In genomic region chr4:142595222-142595871, GRCh38 we compare ENCODE assay signal across 17 cellular contexts.
DNase-seq lines count a peak whose midpoint lies in the region; ATAC-seq, FAIRE-seq and TF ChIP-seq lines count a peak whose summit lies in the region.
"Had no signal": no experiment of that assay in that cellular context is flagged by ENCODE, and none has a peak within 500 bp of the region (broad histone marks: within the 10 kb centered on the region; RNA-seq: fewer than 3 reads in every experiment).

No MANE protein-coding gene starts in this region.

- TF ChIP-seq EP300 in HepG2 (IDR thresholded peaks at IDR 0.05; ENCODE audit: low read depth in 2 of 2, low read length in 2 of 2) (no peak), HepG2 (CRISPR knock-in tag; IDR thresholded peaks at IDR 0.05; ENCODE audit: borderline replicate concordance) (no peak)

- TF ChIP-seq POLR2A in HepG2 (IDR thresholded peaks at IDR 0.05; ENCODE audit: insufficient read depth in 1 of 2, low read depth in 2 of 2, low read length in 2 of 2) (no peak), body of pancreas (IDR thresholded peaks at IDR 0.05) (no peak)

- CTCF ChIA-PET in HepG2 (lab: Yijun Ruan, JAX; ENCODE audit: low intra/inter-chr PET ratio, low total read pairs) = no interaction called here

- in situ Hi-C loops in HepG2 (cut with HindIII; ENCODE audit: extremely low pct_ligation_motif_present, low pct_unique_long_range_greater_than_20kb) = no loop called here

- FAIRE-seq in HepG2 (lab: Jason Lieb, UNC) = no peak
- FAIRE-seq: GM12891, H1, K562 had no signal

- intact Hi-C loops in HepG2 (cut with micrococcal nuclease; ENCODE audit: unreplicated experiment) = no loop called here
- intact Hi-C loops in body of pancreas (cut with DNase I) = no loop called here

- no peaks in the 10 kb centered on the region for H3K79me2 ChIP-seq in HepG2 (ENCODE audit: insufficient read depth, low read length)

- H4K20me1 ChIP-seq in HepG2 (ENCODE audit: insufficient read depth, low read length) = no peaks in the 10 kb centered on the region

- no peak overlapping the region for H2AFZ ChIP-seq in HepG2 (ENCODE audit: low read length)

- TF ChIP-seq CTCF in liver (IDR thresholded peaks at IDR 0.05; ENCODE audit: low read depth, low read length, missing input control) = no peak
- no peak for TF ChIP-seq CTCF in HepG2 (CRISPR knock-in tag; IDR thresholded peaks at IDR 0.05)
- TF ChIP-seq CTCF in body of pancreas (IDR thresholded peaks at IDR 0.05) = no peak

- H3K36me3 ChIP-seq in liver (ENCODE audit: control insufficient read depth in 4 of 4, insufficient read depth in 3 of 4, low read depth in 1 of 4, low read length in 3 of 4) (no peaks in the 10 kb centered on the region), HepG2 (replicated peaks in 1 of 2; ENCODE audit: control insufficient read depth in 1 of 2, insufficient read depth in 2 of 2, low read length in 2 of 2) (no peaks in the 10 kb centered on the region), body of pancreas (replicated peaks in 1 of 2; ENCODE audit: insufficient read depth in 1 of 2, low read depth in 2 of 2) (no peaks in the 10 kb centered on the region)
- H3K36me3 ChIP-seq: Peyer's patch had no signal

- H3K4me3 ChIP-seq in liver (ENCODE audit: low read depth in 1 of 3, low read length in 3 of 3) (no peak overlapping the region), HepG2 (replicated peaks in 1 of 3; ENCODE audit: insufficient read depth in 1 of 3, low read depth in 2 of 3, low read length in 3 of 3) (no peak overlapping the region), body of pancreas (no peak overlapping the region)
- H3K4me3 ChIP-seq: K562, Peyer's patch had no signal

- POLR2A ChIA-PET in HepG2 (lab: Yijun Ruan, JAX) = no interaction called here

- H3K27me3 ChIP-seq in liver (ENCODE audit: control insufficient read depth in 4 of 4, insufficient read depth in 4 of 4, low read length in 3 of 4) = no peaks in the 10 kb centered on the region
- H3K27me3 ChIP-seq in HepG2 (ENCODE audit: control insufficient read depth in 1 of 2, insufficient read depth in 2 of 2, low read length in 2 of 2) = no peaks in the 10 kb centered on the region
- H3K27me3 ChIP-seq in body of pancreas = no peaks in the 10 kb centered on the region
- H3K27me3 ChIP-seq: Peyer's patch had no signal

- peaks cover 8 to 19% (median 13%) of the 10 kb centered on the region in 4 donors for H3K4me1 ChIP-seq in liver (ENCODE audit: control insufficient read depth in 4 of 4, insufficient read depth in 4 of 4, low read length in 3 of 4)
- H3K4me1 ChIP-seq in HepG2 (ENCODE audit: insufficient read depth, low read length) = no peaks in the 10 kb centered on the region
- peaks cover 36% of the 10 kb centered on the region for H3K4me1 ChIP-seq in body of pancreas
- H3K4me1 ChIP-seq: Peyer's patch had no signal

- H3K27ac ChIP-seq in liver (ENCODE audit: low read depth in 1 of 2, low read length in 2 of 2) = no peak overlapping the region
- H3K27ac ChIP-seq in HepG2 (ENCODE audit: extremely low read length, insufficient read depth, low read length) = no peak overlapping the region
- peak overlapping the region in 3 of 4 donors; percentile 18 to 50 (median 32) for H3K27ac ChIP-seq in body of pancreas
- H3K27ac ChIP-seq: Peyer's patch had no signal

- peak in 1 of 2 donors; percentile 9 for TF ChIP-seq RAD21 in liver (IDR thresholded peaks at IDR 0.05)
- TF ChIP-seq RAD21 in HepG2 (CRISPR knock-in tag; IDR thresholded peaks at IDR 0.05) = no peak

- no peak overlapping the region for H3K4me2 ChIP-seq in HepG2 (ENCODE audit: low read depth, low read length)

- H3K9me3 ChIP-seq in liver (ENCODE audit: control insufficient read depth in 4 of 4, low read length in 3 of 4) = no peaks in the 10 kb centered on the region
- peaks cover 68% of the 10 kb centered on the region for H3K9me3 ChIP-seq in HepG2 (ENCODE audit: low read length)
- no peaks in the 10 kb centered on the region for H3K9me3 ChIP-seq in body of pancreas
- H3K9me3 ChIP-seq: Peyer's patch had no signal

- ATAC-seq in HepG2 (no peak), body of pancreas (peak; percentile 74), GM18858 (IDR thresholded peaks at IDR 0.05; ENCODE audit: unreplicated experiment) (no peak)
- ATAC-seq: K562, T-helper 17 cell had no signal

- BruUV-seq in HepG2 (replicated peaks; lab: Mats Ljungman, UMichigan) = no TSS peak

- H3K9ac ChIP-seq in liver (ENCODE audit: low read depth in 1 of 2, low read length in 2 of 2) = no peak overlapping the region
- no peak overlapping the region for H3K9ac ChIP-seq in HepG2 (ENCODE audit: insufficient read depth, low read depth, low read length)

- DNase-seq in HepG2 (ENCODE audit: low spot score) = no peak
- DNase-seq in NCI-H748 (lab: John Stamatoyannopoulos, UW; ENCODE audit: unreplicated experiment) = peak; percentile 42
- peak in 3 of 4 donors; percentile 42 to 70 (median 42) for DNase-seq in body of pancreas
- DNase-seq in renal cortical epithelial cell (ENCODE audit: low read depth) = peak; percentile 14
- DNase-seq in NCI-H2171 treated with DMSO at 0.1 percent for 48 hours (lab: John Stamatoyannopoulos, UW) = no peak
- DNase-seq in SIG-M5 (lab: John Stamatoyannopoulos, UW) = no peak
- DNase-seq: DMS153, EL, NCI-H187, NCI-H446 treated with DMSO at 0.1 percent for 48 hours, Peyer's patch, T-helper 17 cell had no signal

TF ChIP-seq in liver, 16 proteins besides CTCF, POLR2A, EP300 and RAD21 (continues in another document):
- TF ChIP-seq NR2F2 (IDR thresholded peaks at IDR 0.05) (peak; percentile 39), EGR1 (IDR thresholded peaks at IDR 0.05; ENCODE audit: low read depth in 2 of 2) (no peak), GABPA (IDR thresholded peaks at IDR 0.05 in 1 of 2, conservative IDR thresholded peaks at IDR 0.05 in 1 of 2) (no peak), FOXA2 (IDR thresholded peaks at IDR 0.05) (peak; percentile 90), JUND (IDR thresholded peaks at IDR 0.05) (no peak), HNF4G (IDR thresholded peaks at IDR 0.05) (peak; percentile 8), MAX (IDR thresholded peaks at IDR 0.05) (no peak), FOXA1 (IDR thresholded peaks at IDR 0.05) (peak; percentile 74), YY1 (IDR thresholded peaks at IDR 0.05) (peak; percentile 14), ZBTB33 (IDR thresholded peaks at IDR 0.05) (no peak), RXRA (IDR thresholded peaks at IDR 0.05) (peak in 1 of 2 donors; percentile 34), HNF4A (conservative IDR thresholded peaks at IDR 0.05) (peak; percentile 45 to 51)

TF ChIP-seq in HepG2, 621 proteins besides CTCF, POLR2A, EP300 and RAD21 (continues in another document):
- TF ChIP-seq TBL1XR1 (IDR thresholded peaks at IDR 0.05; ENCODE audit: borderline replicate concordance, low read length, partially characterized antibody) (no peak), KLF9 (CRISPR knock-in tag; IDR thresholded peaks at IDR 0.05; ENCODE audit: low read depth) (no peak), ZNF512B (CRISPR knock-in tag; IDR thresholded peaks at IDR 0.05; ENCODE audit: borderline replicate concordance) (no peak), SMAD9 (CRISPR knock-in tag; IDR thresholded peaks at IDR 0.05) (no peak), DPF2 (CRISPR knock-in tag; IDR thresholded peaks at IDR 0.05; ENCODE audit: borderline replicate concordance, low read depth) (no peak), ZNF251 (CRISPR knock-in tag; IDR thresholded peaks at IDR 0.05) (no peak), TAF15 (IDR thresholded peaks at IDR 0.05; ENCODE audit: low read depth, low read length, poor library complexity, severe bottlenecking) (no peak), HIC2 (CRISPR knock-in tag; IDR thresholded peaks at IDR 0.05; ENCODE audit: low read depth) (no peak), ZNF746 (CRISPR knock-in tag; IDR thresholded peaks at IDR 0.05) (no peak), ZNF724P (CRISPR knock-in tag; IDR thresholded peaks at IDR 0.05; ENCODE audit: borderline replicate concordance) (no peak), DRAP1 (CRISPR knock-in tag; IDR thresholded peaks at IDR 0.05) (no peak), ZNF160 (CRISPR knock-in tag; IDR thresholded peaks at IDR 0.05) (no peak)

Comparison
In these comparisons a context has a peak if more than half of its experiments do, and no peak if none do; other contexts are left out.
1. H3K27ac ChIP-seq: peak in body of pancreas (3 of 4); none in liver (0 of 2) and HepG2 (single experiment).
2. DNase-seq: peak in NCI-H748 (single experiment), body of pancreas (3 of 4) and renal cortical epithelial cell (single experiment); none in HepG2 (single experiment), NCI-H2171 treated with DMSO at 0.1 percent for 48 hours (single experiment) and SIG-M5 (single experiment).